In the genomic region with DNA sequence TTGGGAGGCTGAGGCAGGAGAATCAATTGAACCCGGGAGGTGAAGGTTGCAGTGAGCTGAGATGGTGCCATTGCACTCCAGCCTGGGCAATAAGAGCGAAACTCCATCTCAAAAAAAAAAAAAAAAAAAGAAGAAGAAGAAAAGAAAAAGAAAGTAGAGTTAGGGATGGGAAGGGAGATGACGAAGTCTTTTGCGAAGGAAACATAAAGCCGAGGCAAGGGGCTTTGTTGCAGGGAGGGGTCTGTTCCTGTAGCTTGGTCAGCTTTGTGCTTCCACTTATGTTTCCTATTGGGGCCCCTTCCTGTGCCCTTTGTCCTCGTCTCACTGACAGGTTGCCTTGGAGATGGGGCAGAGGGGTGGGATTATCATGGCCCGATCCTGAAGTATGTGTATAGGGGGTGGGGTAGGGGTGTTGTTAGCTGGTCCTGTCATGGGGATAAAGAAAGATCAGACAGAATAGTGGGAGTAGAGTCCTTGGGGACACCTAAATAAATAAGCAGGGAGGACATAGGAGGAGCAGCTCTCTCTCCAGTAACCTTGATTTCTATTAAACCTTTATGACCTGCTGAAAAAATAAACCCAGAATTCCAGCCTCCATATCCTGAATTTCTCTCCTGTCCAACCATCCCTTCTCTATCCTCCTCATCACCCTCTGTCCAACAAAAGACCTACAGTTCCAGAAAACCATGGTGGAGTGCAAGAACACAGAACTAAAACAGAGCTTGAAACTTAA, we compare ENCODE assay signal across 9 cellular contexts. TPM values are rescaled to one million over a fixed set of nuclear protein-coding genes. Genes with fewer than 3 reads are reported as not detected.
DNase-seq lines count a peak whose midpoint lies in the region; ATAC-seq, FAIRE-seq and TF ChIP-seq lines count a peak whose summit lies in the region.
"Had no signal": no experiment of that assay in that cellular context is flagged by ENCODE, and none has a peak within 500 bp of the region (broad histone marks: within the 10 kb centered on the region; RNA-seq: fewer than 3 reads in every experiment).

No MANE protein-coding gene starts in this region.

- 58% methylated on average over 7 of the region's 7 CpGs for WGBS in A549 (ENCODE audit: missing lambda C conversion rate)

- no peaks in the 10 kb centered on the region for H3K27me3 ChIP-seq in SJCRH30

- H3K4me1 Mint-ChIP-seq in HFFc6 (ENCODE audit: low read depth), result peaks cover 62% of the 10 kb centered on the region

- FAIRE-seq in A549 (lab: Jason Lieb, UNC), result no peak

- H3K27ac ChIP-seq in A549, result peak overlapping the region; percentile 94 to 99
- peak overlapping the region; percentile 70 for H3K27ac ChIP-seq in SJCRH30

- H3K27me3 Mint-ChIP-seq in HFFc6 (ENCODE audit: insufficient read depth), result no peaks in the 10 kb centered on the region; the same call in none of the 2 replicates

- ATAC-seq in A549 (no peak), HG03039 (IDR thresholded peaks at IDR 0.05; ENCODE audit: unreplicated experiment) (no peak), HG03097 (IDR thresholded peaks at IDR 0.05; ENCODE audit: low FRiP score, unreplicated experiment) (no peak)

- no peaks in the 10 kb centered on the region for H3K9me3 ChIP-seq in A549
- no peaks in the 10 kb centered on the region for H3K9me3 ChIP-seq in SJCRH30 (replicated peaks)

- CTCF ChIA-PET in A549 (lab: Yijun Ruan, JAX), result interaction anchor here (0.6 to 4.5 kb wide), 11 partner anchors 8 to 127 kb away, joined by 3 to 30 read pairs (median 5); partner anchors contain the start of genes DDAH2 and MPIG6B

- DNase-seq in A549 (ENCODE audit: low read depth in 1 of 2, low spot score in 1 of 2) (peak in 1 of 2 experiments; percentile 43), HFFc6 (no peak), SJCRH30 (peak; percentile 66 to 71), epithelial cell of proximal tubule (ENCODE audit: low read depth) (no peak), retina (peak; percentile 59), NCI-H446 (lab: John Stamatoyannopoulos, UW) (no peak)

- no peak for TF ChIP-seq RAD21 in A549 (conservative IDR thresholded peaks at IDR 0.05 in 1 of 2, IDR thresholded peaks at IDR 0.05 in 1 of 2)

- peak overlapping the region; percentile 98 for H3K4me3 Mint-ChIP-seq in HFFc6

- H3K4me2 ChIP-seq in A549, result peak overlapping the region; percentile 99

- no peak for TF ChIP-seq EP300 in A549 (IDR thresholded peaks at IDR 0.05)

- no peak overlapping the region for H3K4me3 ChIP-seq in A549
- H3K4me3 ChIP-seq in SJCRH30, result peak overlapping the region; percentile 63
- H3K4me3 ChIP-seq in epithelial cell of proximal tubule (ENCODE audit: low read depth, low read length), result peak overlapping the region; percentile 49

- no peaks in the 10 kb centered on the region for H3K9me3 Mint-ChIP-seq in HFFc6

- H3K36me3 ChIP-seq in SJCRH30, result peaks cover 18% of the 10 kb centered on the region

- peak overlapping the region; percentile 92 for H3K27ac Mint-ChIP-seq in HFFc6

- TF ChIP-seq CTCF in A549 (IDR thresholded peaks at IDR 0.05), result no peak
- TF ChIP-seq CTCF in HFFc6 (IDR thresholded peaks at IDR 0.05), result no peak
- no peak for TF ChIP-seq CTCF in epithelial cell of proximal tubule (conservative IDR thresholded peaks at IDR 0.05; ENCODE audit: low read depth, low read length)

- TF ChIP-seq POLR2A in A549 (IDR thresholded peaks at IDR 0.05; ENCODE audit: low read length), result no peak

- POLR2A ChIA-PET in A549 (lab: Yijun Ruan, JAX), result interaction anchor here (0.5 to 1.1 kb wide), 4 partner anchors 78 to 98 kb away, joined by 3 to 5 read pairs (median 4); partner anchors contain the start of genes BAG6, HSPA1A and HSPA1L

- H3K36me3 Mint-ChIP-seq in HFFc6 (ENCODE audit: low read depth), result peaks cover 40% of the 10 kb centered on the region

- H3K4me1 ChIP-seq in A549 (peaks cover 51% of the 10 kb centered on the region), SJCRH30 (peaks cover 23% of the 10 kb centered on the region)

TF ChIP-seq in A549, 52 proteins besides CTCF, POLR2A, EP300 and RAD21 (continues in another document):
- TF ChIP-seq ATOH8 (CRISPR knock-in tag; IDR thresholded peaks at IDR 0.05; ENCODE audit: low read depth) (no peak), RNF2 (IDR thresholded peaks at IDR 0.05; ENCODE audit: borderline replicate concordance, low read depth) (no peak), CBX8 (IDR thresholded peaks at IDR 0.05) (no peak), PHF8 (IDR thresholded peaks at IDR 0.05; ENCODE audit: borderline replicate concordance, low read depth) (no peak), EHF (CRISPR knock-in tag; IDR thresholded peaks at IDR 0.05) (no peak), JUNB (IDR thresholded peaks at IDR 0.05) (no peak), ESRRA (IDR thresholded peaks at IDR 0.05; ENCODE audit: borderline replicate concordance, low read length) (no peak), MAZ (IDR thresholded peaks at IDR 0.05; ENCODE audit: borderline replicate concordance, low read depth, low read length) (no peak), CBX2 (IDR thresholded peaks at IDR 0.05; ENCODE audit: borderline replicate concordance, low read depth) (no peak), MAFK (IDR thresholded peaks at IDR 0.05; ENCODE audit: partially characterized antibody) (no peak)
- TF ChIP-seq, protein P1, sequence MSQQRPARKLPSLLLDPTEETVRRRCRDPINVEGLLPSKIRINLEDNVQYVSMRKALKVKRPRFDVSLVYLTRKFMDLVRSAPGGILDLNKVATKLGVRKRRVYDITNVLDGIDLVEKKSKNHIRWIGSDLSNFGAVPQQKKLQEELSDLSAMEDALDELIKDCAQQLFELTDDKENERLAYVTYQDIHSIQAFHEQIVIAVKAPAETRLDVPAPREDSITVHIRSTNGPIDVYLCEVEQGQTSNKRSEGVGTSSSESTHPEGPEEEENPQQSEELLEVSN (IDR thresholded peaks at IDR 0.05; ENCODE audit: borderline replicate concordance, low read depth), result no peak

RNA-seq across cellular contexts. Expression of gene CLIC1, which starts 1.2 kb away (rescaled TPM):
- polyA plus RNA-seq in A549 (2011; rRNA removed) (346 and 397 TPM in 2 replicates), A549 (2017; fragmentation: RNase III; extraction: RNeasy Plus Mini Kit Qiagen cat#74134 plus additional on column Dnase treatment) (249 to 283 TPM (median 251 TPM) in 3 replicates)
- polyA plus RNA-seq in A549 (2012; cell fraction: cytosol; rRNA removed), result 342 and 358 TPM in 2 replicates
- polyA plus RNA-seq in A549 (2012; cell fraction: nucleus; rRNA removed), result 234 and 248 TPM in 2 replicates
- 270 and 354 TPM in 2 replicates for polyA minus RNA-seq in A549 (2011; rRNA and poly(A)+ RNA removed)
- total RNA-seq in HFFc6 (2021; fragmentation: NEBNext Ultra II Directional; extraction: Animal tissue kit (Norgen Biotek cat#: 25700)), result 100 to 1,000 TPM; 638 to 833 (median 745) TPM
- 210 and 234 TPM in 2 replicates for total RNA-seq in SJCRH30 (2014; rRNA removed; shearing (Covaris generic))
- 938 and 1,262 TPM in 2 replicates for total RNA-seq in epithelial cell of proximal tubule

RNA-seq across cellular contexts. Expression of gene MSH5, which starts 2.3 kb away (rescaled TPM):
- polyA plus RNA-seq in A549 (2011; rRNA removed) (36.5 and 42.6 TPM in 2 replicates), A549 (2017; fragmentation: RNase III; extraction: RNeasy Plus Mini Kit Qiagen cat#74134 plus additional on column Dnase treatment) (17.1 to 18.8 TPM (median 17.4 TPM) in 3 replicates)
- polyA plus RNA-seq in A549 (2012; cell fraction: cytosol; rRNA removed), result 24.2 and 25.0 TPM in 2 replicates
- polyA plus RNA-seq in A549 (2012; cell fraction: nucleus; rRNA removed), result 194 and 283 TPM in 2 replicates
- 37.9 and 48.0 TPM in 2 replicates for polyA minus RNA-seq in A549 (2011; rRNA and poly(A)+ RNA removed)
- total RNA-seq in HFFc6 (2021; fragmentation: NEBNext Ultra II Directional; extraction: Animal tissue kit (Norgen Biotek cat#: 25700)), result 10 to 100 TPM in 4 of 6 experiments, 1 to 10 TPM in 2; 7.4 to 14.8 (median 12.6) TPM
- total RNA-seq in SJCRH30 (2014; rRNA removed; shearing (Covaris generic)), result 12.9 and 13.4 TPM in 2 replicates
- total RNA-seq in epithelial cell of proximal tubule, result 18.4 and 30.4 TPM in 2 replicates

RNA-seq across cellular contexts. Expression of gene DDAH2, which starts 8.4 kb away (rescaled TPM):
- 19.3 and 20.6 TPM in 2 replicates for polyA plus RNA-seq in A549 (2011; rRNA removed)
- polyA plus RNA-seq in A549 (2012; cell fraction: cytosol; rRNA removed), result 34.2 and 40.9 TPM in 2 replicates
- polyA plus RNA-seq in A549 (2012; cell fraction: nucleus; rRNA removed), result 34.2 and 38.0 TPM in 2 replicates
- 44.8 to 57.3 TPM (median 54.5 TPM) in 3 replicates for polyA plus RNA-seq in A549 (2017; fragmentation: RNase III; extraction: RNeasy Plus Mini Kit Qiagen cat#74134 plus additional on column Dnase treatment)
- 10.5 and 15.5 TPM in 2 replicates for polyA minus RNA-seq in A549 (2011; rRNA and poly(A)+ RNA removed)
- 10 to 100 TPM; 44.0 to 47.8 (median 46.0) TPM for total RNA-seq in HFFc6 (2021; fragmentation: NEBNext Ultra II Directional; extraction: Animal tissue kit (Norgen Biotek cat#: 25700))
- 39.1 and 42.7 TPM in 2 replicates for total RNA-seq in SJCRH30 (2014; rRNA removed; shearing (Covaris generic))
- total RNA-seq in epithelial cell of proximal tubule, result 61.1 and 87.2 TPM in 2 replicates

RNA-seq across cellular contexts. Expression of gene MPIG6B, which starts 14.3 kb away (rescaled TPM):
- polyA plus RNA-seq in A549 (2011; rRNA removed) (not detected in 2 replicates), A549 (2017; fragmentation: RNase III; extraction: RNeasy Plus Mini Kit Qiagen cat#74134 plus additional on column Dnase treatment) (not detected in 3 replicates)
- not detected in 2 replicates for polyA plus RNA-seq in A549 (2012; cell fraction: cytosol; rRNA removed)
- polyA plus RNA-seq in A549 (2012; cell fraction: nucleus; rRNA removed), result not detected in 2 replicates
- not detected in 2 replicates for polyA minus RNA-seq in A549 (2011; rRNA and poly(A)+ RNA removed)
- total RNA-seq in HFFc6 (2021; fragmentation: NEBNext Ultra II Directional; extraction: Animal tissue kit (Norgen Biotek cat#: 25700)), result not detected
- total RNA-seq in SJCRH30 (2014; rRNA removed; shearing (Covaris generic)), result 0.47 TPM in 1 of 2 replicates, not detected in the other
- total RNA-seq in epithelial cell of proximal tubule, result not detected in 2 replicates
- total RNA-seq: glomerular endothelial cell had no signal

RNA-seq across cellular contexts. Expression of gene LY6G6C, which starts 15.9 kb away (rescaled TPM):
- 0.08 and 0.11 TPM in 2 replicates for polyA plus RNA-seq in A549 (2011; rRNA removed)
- polyA plus RNA-seq in A549 (2012; cell fraction: cytosol; rRNA removed), result 0.04 and 0.09 TPM in 2 replicates
- polyA plus RNA-seq in A549 (2012; cell fraction: nucleus; rRNA removed), result 0.64 and 0.91 TPM in 2 replicates
- polyA plus RNA-seq in A549 (2017; fragmentation: RNase III; extraction: RNeasy Plus Mini Kit Qiagen cat#74134 plus additional on column Dnase treatment), result 0.11 to 0.21 TPM in 2 of 3 replicates, not detected in the other
- polyA minus RNA-seq in A549 (2011; rRNA and poly(A)+ RNA removed), result not detected in 2 replicates
- not detected for total RNA-seq in HFFc6 (2021; fragmentation: NEBNext Ultra II Directional; extraction: Animal tissue kit (Norgen Biotek cat#: 25700))
- total RNA-seq in SJCRH30 (2014; rRNA removed; shearing (Covaris generic)), result not detected in 2 replicates
- total RNA-seq in epithelial cell of proximal tubule, result not detected in 2 replicates
- total RNA-seq: glomerular endothelial cell had no signal

Comparison
In these comparisons a context has a peak if more than half of its experiments do, and no peak if none do; other contexts are left out.
1. DNase-seq: peak in SJCRH30 (2 of 2) and retina (single experiment); none in HFFc6 (single experiment), epithelial cell of proximal tubule (single experiment) and NCI-H446 (0 of 2).